Comparison of ENCODE assay signal across 1 cellular context in genomic region chr7:128353189-128353588, GRCh38.
A peak's percentile ranks its signal among the peaks of the same experiment; 100 is the strongest.
TF ChIP-seq lines count a peak whose summit lies in the region.

No MANE protein-coding gene starts in this region.

TF ChIP-seq in K562, 482 proteins besides CTCF, POLR2A, EP300 and RAD21 (continued from another document and continues in another):
- TF ChIP-seq SAP30 (IDR thresholded peaks at IDR 0.05; ENCODE audit: borderline replicate concordance, insufficient read depth, low read depth, low read length, poor library complexity, severe bottlenecking) (no peak), MAFK (IDR thresholded peaks at IDR 0.05; ENCODE audit: low read length) (peak; percentile 57), BDP1 (IDR thresholded peaks at IDR 0.05; ENCODE audit: insufficient read depth, insufficient read length) (no peak), KLF13 (tag; IDR thresholded peaks at IDR 0.05; ENCODE audit: borderline replicate concordance, low read depth) (no peak), ZBTB2 (IDR thresholded peaks at IDR 0.05) (peak; percentile 72; the same call in 1 of the 2 replicates), E2F8 (IDR thresholded peaks at IDR 0.05; ENCODE audit: low read depth, partially characterized antibody) (peak; percentile 41), ZNF316 (IDR thresholded peaks at IDR 0.05) (peak; percentile 96), SNRNP70 (optimal IDR thresholded peaks at IDR 0.05; ENCODE audit: low read depth, low read length) (no peak), ZNF583 (CRISPR knock-in tag; IDR thresholded peaks at IDR 0.05) (no peak), POLR2AphosphoS5 (IDR thresholded peaks at IDR 0.05; ENCODE audit: control insufficient read depth, insufficient read depth, low read depth, low read length) (no peak), IRF9 (tag; IDR thresholded peaks at IDR 0.05) (no peak), EGR1 (conservative IDR thresholded peaks at IDR 0.05) (peak; percentile 50; the same call in 1 of the 2 replicates), ARNT (IDR thresholded peaks at IDR 0.05) (peak; percentile 42 to 78; a peak in 3 of 4 replicates), RBM17 (IDR thresholded peaks at IDR 0.05; ENCODE audit: borderline replicate concordance, low read depth, low read length) (no peak), HNRNPH1 (optimal IDR thresholded peaks at IDR 0.05; ENCODE audit: low read depth, low read length) (no peak), MLLT1 (IDR thresholded peaks at IDR 0.05) (0 out of 4 replicates have a peak, but pooled peaks have one; percentile 51 to 53), SRF (CRISPR knock-in tag; IDR thresholded peaks at IDR 0.05) (no peak), HDAC1 (IDR thresholded peaks at IDR 0.05) (peak in 1 of 2 experiments; percentile 86; a peak in 2 of 4 replicates), THRA (IDR thresholded peaks at IDR 0.05) (no peak), ZC3H11A (IDR thresholded peaks at IDR 0.05; ENCODE audit: low read depth, low read length) (no peak), NCOR1 (IDR thresholded peaks at IDR 0.05) (peak; percentile 57), ZNF507 (tag; conservative IDR thresholded peaks at IDR 0.05) (no peak), ZBTB1 (CRISPR knock-in tag; IDR thresholded peaks at IDR 0.05; ENCODE audit: borderline replicate concordance, low read depth) (no peak), KDM1A (IDR thresholded peaks at IDR 0.05) (peak; percentile 78 to 85), OTX1 (CRISPR knock-in tag; IDR thresholded peaks at IDR 0.05) (0 out of 2 replicates have a peak, but pooled peaks have one; percentile 9), FOXK2 (conservative IDR thresholded peaks at IDR 0.05 in 1 of 2, IDR thresholded peaks at IDR 0.05 in 1 of 2; ENCODE audit: low read depth in 2 of 2) (peak in 1 of 2 experiments; percentile 37; a peak in 1 of 4 replicates), TAL1 (IDR thresholded peaks at IDR 0.05) (peak; percentile 59), ZNF764 (CRISPR knock-in tag; IDR thresholded peaks at IDR 0.05; ENCODE audit: low read depth) (no peak), ZNF239 (CRISPR knock-in tag; IDR thresholded peaks at IDR 0.05) (no peak), PRDM10 (IDR thresholded peaks at IDR 0.05; ENCODE audit: partially characterized antibody) (peak; percentile 10), ZNF512 (tag; IDR thresholded peaks at IDR 0.05) (no peak), SMAD4 (CRISPR knock-in tag; conservative IDR thresholded peaks at IDR 0.05) (no peak), ATF3 (IDR thresholded peaks at IDR 0.05) (no peak), ATF3 (CRISPR knock-in tag; conservative IDR thresholded peaks at IDR 0.05) (no peak), PHF20 (IDR thresholded peaks at IDR 0.05; ENCODE audit: partially characterized antibody) (peak; percentile 65), CHD1 (IDR thresholded peaks at IDR 0.05; ENCODE audit: low read length) (no peak), MCM3 (IDR thresholded peaks at IDR 0.05) (peak; percentile 83; the same call in 1 of the 2 replicates), ARHGAP35 (IDR thresholded peaks at IDR 0.05; ENCODE audit: partially characterized antibody) (peak; percentile 56), ZNF444 (CRISPR knock-in tag; IDR thresholded peaks at IDR 0.05) (no peak), SMC3 (conservative IDR thresholded peaks at IDR 0.05; ENCODE audit: insufficient read depth, low read depth, low read length) (no peak), ZNF146 (CRISPR knock-in tag; IDR thresholded peaks at IDR 0.05; ENCODE audit: unreplicated experiment) (no peak), KLF6 (CRISPR knock-in tag; IDR thresholded peaks at IDR 0.05; ENCODE audit: borderline replicate concordance) (no peak), HES1 (IDR thresholded peaks at IDR 0.05; ENCODE audit: low read depth) (no peak), JUND (IDR thresholded peaks at IDR 0.05; ENCODE audit: borderline replicate concordance, low read depth, low read length) (peak; percentile 18; the same call in 1 of the 2 replicates), JUND (tag; IDR thresholded peaks at IDR 0.05; ENCODE audit: borderline replicate concordance, low read depth, low read length) (no peak; the same call in 2 of the 3 replicates), JUNB (CRISPR knock-in tag; conservative IDR thresholded peaks at IDR 0.05) (no peak), ZNF274 (IDR thresholded peaks at IDR 0.05; ENCODE audit: borderline replicate concordance, low read depth, low read length) (no peak), SMARCA5 (IDR thresholded peaks at IDR 0.05) (0 out of 2 replicates have a peak, but pooled peaks have one; percentile 22), ELF4 (CRISPR knock-in tag; IDR thresholded peaks at IDR 0.05) (peak; percentile 67; the same call in 1 of the 2 replicates), CC2D1A (IDR thresholded peaks at IDR 0.05) (no peak), SNIP1 (IDR thresholded peaks at IDR 0.05; ENCODE audit: low read depth) (no peak), KLF10 (CRISPR knock-in tag; IDR thresholded peaks at IDR 0.05) (no peak), NRF1 (conservative IDR thresholded peaks at IDR 0.05 in 1 of 2, IDR thresholded peaks at IDR 0.05 in 1 of 2) (peak in 1 of 2 experiments; percentile 34; a peak in 1 of 4 replicates), THRB (CRISPR knock-in tag; conservative IDR thresholded peaks at IDR 0.05) (peak; percentile 84; the same call in 1 of the 2 replicates), SP1 (CRISPR knock-in tag; IDR thresholded peaks at IDR 0.05) (peak; percentile 34; the same call in 1 of the 2 replicates)
